Comparison of ENCODE assay signal across 23 cellular contexts in genomic region chr3:177322846-177323245, GRCh38.
"Had no signal": no experiment of that assay in that cellular context is flagged by ENCODE, and none has a peak within 500 bp of the region (broad histone marks: within the 10 kb centered on the region; RNA-seq: fewer than 3 reads in every experiment).

No MANE protein-coding gene starts in this region.

- H3K27ac ChIP-seq: breast epithelium, dorsolateral prefrontal cortex, gastroesophageal sphincter, lower lobe of right lung, pancreas, psoas muscle, vagina, WERI-Rb-1 had no signal

- H3K36me3 Mint-ChIP-seq: natural killer cell; stimulated activated effector memory CD8-positive, alpha-beta T cell treated with anti-CD3 and anti-CD28 coated beads, Interleukin-12 subunit alpha, Interleukin-12 subunit beta, amount 100 ng/mL, for 72 hours; T-cell had no signal

- DNase-seq: activated CD4-positive, alpha-beta T cell treated with anti-CD3 and anti-CD28 coated beads for 1 hour; activated T-cell treated with anti-CD3 and anti-CD28 coated beads, Interleukin-2, amount 50 U/mL, for 24 hours; dorsolateral prefrontal cortex; islet precursor cell; left cardiac atrium; lower lobe of right lung; natural killer cell; pancreas; psoas muscle; stimulated activated CD4-positive, alpha-beta T cell treated with anti-CD3 and anti-CD28 coated beads, Interleukin-1b, Interleukin-23, amount 100 ng/mL, for 48 hours; T-cell; trophoblast cell; WERI-Rb-1 had no signal

- FAIRE-seq: astrocyte, colon, pancreas had no signal

- ATAC-seq: activated naive CD4-positive, alpha-beta T cell treated with anti-CD3 and anti-CD28 coated beads, Interleukin-2, amount 50 U/mL, for 72 hours; activated T-helper 17 cell treated with anti-CD3 and anti-CD28 coated beads, Interleukin-2, amount 50 U/mL, for 72 hours; gastroesophageal sphincter; psoas muscle; stimulated activated effector memory CD8-positive, alpha-beta T cell treated with anti-CD3 and anti-CD28 coated beads, Interleukin-12 subunit alpha, Interleukin-12 subunit beta, amount 100 ng/mL, for 72 hours; T-cell had no signal

- H3K4me3 ChIP-seq: breast epithelium, dorsolateral prefrontal cortex, gastroesophageal sphincter, lower lobe of right lung, pancreas, psoas muscle, vagina had no signal

- H3K27ac Mint-ChIP-seq: activated naive CD4-positive, alpha-beta T cell treated with anti-CD3 and anti-CD28 coated beads, Interleukin-2, amount 50 U/mL, for 72 hours; activated T-cell treated with anti-CD3 and anti-CD28 coated beads, Interleukin-2, amount 50 U/mL, for 24 hours; activated T-helper 17 cell treated with anti-CD3 and anti-CD28 coated beads, Interleukin-2, amount 50 U/mL, for 72 hours; natural killer cell; stimulated activated effector memory CD8-positive, alpha-beta T cell treated with anti-CD3 and anti-CD28 coated beads, Interleukin-12 subunit alpha, Interleukin-12 subunit beta, amount 100 ng/mL, for 72 hours; T-cell; T-helper 2 cell treated with Interferon-gamma antibody and Interleukin-4, amounts not matched to agents 5 μg/mL and 100 μg/mL, for 36 hours had no signal

- H3K9me3 Mint-ChIP-seq: activated T-cell treated with anti-CD3 and anti-CD28 coated beads, Interleukin-2, amount 50 U/mL, for 24 hours; activated T-helper 17 cell treated with anti-CD3 and anti-CD28 coated beads, Interleukin-2, amount 50 U/mL, for 72 hours; central memory CD8-positive, alpha-beta T cell; natural killer cell; stimulated activated effector memory CD8-positive, alpha-beta T cell treated with anti-CD3 and anti-CD28 coated beads, Interleukin-12 subunit alpha, Interleukin-12 subunit beta, amount 100 ng/mL, for 72 hours had no signal

- H3K27me3 ChIP-seq: breast epithelium, dorsolateral prefrontal cortex, gastroesophageal sphincter, pancreas, vagina had no signal

- H3K27me3 Mint-ChIP-seq: activated T-cell treated with anti-CD3 and anti-CD28 coated beads, Interleukin-2, amount 50 U/mL, for 24 hours; activated T-helper 17 cell treated with anti-CD3 and anti-CD28 coated beads, Interleukin-2, amount 50 U/mL, for 72 hours; central memory CD8-positive, alpha-beta T cell; T-cell had no signal

- H3K4me1 Mint-ChIP-seq: stimulated activated effector memory CD8-positive, alpha-beta T cell treated with anti-CD3 and anti-CD28 coated beads, Interleukin-12 subunit alpha, Interleukin-12 subunit beta, amount 100 ng/mL, for 72 hours had no signal

- H3K4me3 Mint-ChIP-seq: activated T-cell treated with anti-CD3 and anti-CD28 coated beads, Interleukin-2, amount 50 U/mL, for 24 hours; activated T-helper 17 cell treated with anti-CD3 and anti-CD28 coated beads, Interleukin-2, amount 50 U/mL, for 72 hours; central memory CD8-positive, alpha-beta T cell; natural killer cell; stimulated activated effector memory CD8-positive, alpha-beta T cell treated with anti-CD3 and anti-CD28 coated beads, Interleukin-12 subunit alpha, Interleukin-12 subunit beta, amount 100 ng/mL, for 72 hours; T-cell; T-helper 2 cell treated with Interferon-gamma antibody and Interleukin-4, amounts not matched to agents 5 μg/mL and 100 μg/mL, for 36 hours had no signal

- H3K9me3 ChIP-seq: breast epithelium, gastroesophageal sphincter, lower lobe of right lung, pancreas, psoas muscle, vagina had no signal

- H3K36me3 ChIP-seq: breast epithelium, gastroesophageal sphincter, lower lobe of right lung, pancreas, vagina, WERI-Rb-1 had no signal

- H3K4me1 ChIP-seq: breast epithelium, gastroesophageal sphincter, lower lobe of right lung had no signal
